ENCODE assay signal across 19 cellular contexts in genomic region chr17:70871180-70871818, GRCh38.
DNase-seq lines count a peak whose midpoint lies in the region; ATAC-seq and TF ChIP-seq lines count a peak whose summit lies in the region.
"Had no signal": no experiment of that assay in that cellular context is flagged by ENCODE, and none has a peak within 500 bp of the region (broad histone marks: within the 10 kb centered on the region; RNA-seq: fewer than 3 reads in every experiment).

No MANE protein-coding gene starts in this region.

- no peak for TF ChIP-seq CTCF in fibroblast of villous mesenchyme (IDR thresholded peaks at IDR 0.05; ENCODE audit: insufficient read depth, low read depth, low read length)
- TF ChIP-seq CTCF in nephron progenitor cell (IDR thresholded peaks at IDR 0.05) = no peak
- TF ChIP-seq CTCF in body of pancreas (IDR thresholded peaks at IDR 0.05) = no peak

- H3K4me1 Mint-ChIP-seq in nephron progenitor cell = peaks cover 58% of the 10 kb centered on the region
- H3K4me1 Mint-ChIP-seq: B cell had no signal

- H3K27me3 Mint-ChIP-seq in nephron progenitor cell (ENCODE audit: low read depth, poor library complexity) = no peaks in the 10 kb centered on the region
- H3K27me3 Mint-ChIP-seq: B cell; CD4-positive, CD25-positive, alpha-beta regulatory T cell had no signal

- H3K27ac ChIP-seq in body of pancreas = no peak overlapping the region
- H3K27ac ChIP-seq: RWPE1, SJSA1 had no signal

- peaks cover 5% of the 10 kb centered on the region for H3K9me3 Mint-ChIP-seq in nephron progenitor cell

- no peaks in the 10 kb centered on the region for H3K9me3 ChIP-seq in body of pancreas
- H3K9me3 ChIP-seq: Caco-2, SJSA1 had no signal

- H3K4me3 ChIP-seq in fibroblast of villous mesenchyme (ENCODE audit: low read depth, low read length) = no peak overlapping the region
- H3K4me3 ChIP-seq in body of pancreas = no peak overlapping the region
- H3K4me3 ChIP-seq: SJSA1 had no signal

- H3K27ac Mint-ChIP-seq in nephron progenitor cell = peak overlapping the region; percentile 21
- H3K27ac Mint-ChIP-seq: B cell; CD4-positive, CD25-positive, alpha-beta regulatory T cell had no signal

- intact Hi-C loops in body of pancreas (cut with DNase I) = no loop called here

- 2 to 4% methylated on average over 1 of the region's 1 CpG for WGBS in body of pancreas, 2 donors

- peaks cover 6% of the 10 kb centered on the region for H3K36me3 Mint-ChIP-seq in nephron progenitor cell (ENCODE audit: low read depth)

- H3K27me3 ChIP-seq in body of pancreas = no peaks in the 10 kb centered on the region
- H3K27me3 ChIP-seq: SJSA1 had no signal

- DNase-seq in DMS 273 treated with DMSO at 0.1 percent for 48 hours (lab: John Stamatoyannopoulos, UW) = peak; percentile 82
- DNase-seq in NCI-H524 treated with DMSO at 0.1 percent for 48 hours (lab: John Stamatoyannopoulos, UW) = peak; percentile 37
- DNase-seq in fibroblast of villous mesenchyme (ENCODE audit: low read depth) = peak; percentile 29
- DNase-seq in nephron progenitor cell = no peak
- no peak for DNase-seq in body of pancreas
- no peak for DNase-seq in MV-4-11 (lab: John Stamatoyannopoulos, UW)
- DNase-seq in pons (ENCODE audit: low spot score) = no peak
- DNase-seq in NOMO-1 treated with DMSO at 0.1 percent for 48 hours (lab: John Stamatoyannopoulos, UW; ENCODE audit: unreplicated experiment) = no peak
- DNase-seq: Caco-2; CD4-positive, CD25-positive, alpha-beta regulatory T cell; KBM-7; NCI-H1436; NCI-H345; NCI-H748 treated with DMSO at 0.1 percent for 48 hours; PC-3 had no signal

- no peak for ATAC-seq in body of pancreas
- ATAC-seq: HCT116, PC-3 had no signal

- no peak overlapping the region for H3K4me3 Mint-ChIP-seq in nephron progenitor cell
- H3K4me3 Mint-ChIP-seq: B cell; CD4-positive, CD25-positive, alpha-beta regulatory T cell had no signal

- TF ChIP-seq POLR2A in body of pancreas (IDR thresholded peaks at IDR 0.05) = no peak

- no peaks in the 10 kb centered on the region for H3K36me3 ChIP-seq in body of pancreas (replicated peaks in 1 of 2; ENCODE audit: insufficient read depth in 1 of 2, low read depth in 2 of 2)
- H3K36me3 ChIP-seq: SJSA1 had no signal

- peaks cover 10% of the 10 kb centered on the region for H3K4me1 ChIP-seq in body of pancreas
- H3K4me1 ChIP-seq: SJSA1 had no signal

Comparison
In these comparisons a context has a peak if more than half of its experiments do, and no peak if none do; other contexts are left out.
1. DNase-seq: peak in DMS 273 treated with DMSO at 0.1 percent for 48 hours (single experiment), NCI-H524 treated with DMSO at 0.1 percent for 48 hours (single experiment) and fibroblast of villous mesenchyme (single experiment); none in nephron progenitor cell (single experiment), body of pancreas (0 of 4), MV-4-11 (single experiment), pons (single experiment) and NOMO-1 treated with DMSO at 0.1 percent for 48 hours (single experiment).